In the genomic region with DNA sequence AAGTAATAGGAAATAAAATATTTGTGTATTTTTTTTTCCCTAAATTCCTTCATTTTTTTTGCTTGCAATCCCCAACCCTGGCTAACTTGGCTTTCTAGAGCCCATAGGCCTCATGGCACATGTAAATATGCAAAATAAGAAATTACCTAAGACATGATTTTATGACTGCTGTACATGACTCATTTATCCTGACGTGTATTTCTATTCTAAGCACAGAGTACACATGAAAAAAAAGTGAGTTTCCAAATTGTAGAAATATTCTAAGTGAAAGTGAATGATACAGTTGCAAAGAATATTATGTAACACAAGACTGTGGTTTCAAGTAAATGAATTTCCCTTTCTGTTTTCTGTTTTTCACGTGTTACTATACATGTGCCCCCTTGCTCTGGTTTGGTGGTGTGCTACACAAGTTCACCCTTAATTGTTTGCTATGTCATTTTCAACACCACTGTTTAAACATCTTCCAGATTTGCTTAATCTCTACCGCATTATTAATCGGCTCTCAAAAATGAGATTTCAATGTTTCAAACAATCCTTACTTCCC, we compare ENCODE assay signal across 17 cellular contexts.
DNase-seq lines count a peak whose midpoint lies in the region; ATAC-seq and TF ChIP-seq lines count a peak whose summit lies in the region.
"Had no signal": no experiment of that assay in that cellular context is flagged by ENCODE, and none has a peak within 500 bp of the region (broad histone marks: within the 10 kb centered on the region; RNA-seq: fewer than 3 reads in every experiment).

No MANE protein-coding gene starts in this region.

- ATAC-seq in GM18519 (IDR thresholded peaks at IDR 0.05; ENCODE audit: low FRiP score, unreplicated experiment): peak; percentile 38
- ATAC-seq in stimulated activated naive B cell treated with anti-CD40 and anti-IgM and Interleukin-4, amounts not matched to agents 10 μg/mL and 1 μg/mL and 100 μg/mL, for 72 hours (replicated peaks): no peak
- ATAC-seq: gastroesophageal sphincter; stimulated activated effector memory CD8-positive, alpha-beta T cell treated with anti-CD3 and anti-CD28 coated beads, Interleukin-12 subunit alpha, Interleukin-12 subunit beta, amount 100 ng/mL, for 72 hours; upper lobe of right lung; WTC11 had no signal

- no peak overlapping the region for H3K14ac ChIP-seq in neuronal stem cell (ENCODE audit: low read length)

- H2AK5ac ChIP-seq in neuronal stem cell (ENCODE audit: low read depth, low read length): no peak overlapping the region

- H4K8ac ChIP-seq in neuronal stem cell (ENCODE audit: low read depth, low read length): no peak overlapping the region

- WGBS in neuronal stem cell (ENCODE audit: extremely low coverage in 2 of 2, insufficient read length in 2 of 2, insufficient replicate concordance in 1 of 2), 2 donors: no CpG with 5 or more reads among the region's 4 CpGs

- H3K27ac ChIP-seq in neuronal stem cell (replicated peaks; ENCODE audit: low read length): no peak overlapping the region
- H3K27ac ChIP-seq: brain microvascular endothelial cell, gastroesophageal sphincter, upper lobe of right lung had no signal

- no peak overlapping the region for H3K4me2 ChIP-seq in neuronal stem cell (ENCODE audit: insufficient read depth, low read length, poor library complexity, severe bottlenecking)

- no peaks in the 10 kb centered on the region for H3K9me3 Mint-ChIP-seq in stimulated activated naive B cell treated with anti-CD40 and anti-IgM and Interleukin-4, amounts not matched to agents 10 μg/mL and 1 μg/mL and 100 μg/mL, for 72 hours
- H3K9me3 Mint-ChIP-seq: WTC11 had no signal

- in situ Hi-C loops in astrocyte of the spinal cord (cut with HindIII; ENCODE audit: low sequenced_read_pairs): no loop called here

- no peaks in the 10 kb centered on the region for H3K27me3 Mint-ChIP-seq in stimulated activated naive B cell treated with anti-CD40 and anti-IgM and Interleukin-4, amounts not matched to agents 10 μg/mL and 1 μg/mL and 100 μg/mL, for 72 hours

- H3K4ac ChIP-seq in neuronal stem cell (ENCODE audit: low read length): no peak overlapping the region

- H2BK5ac ChIP-seq in neuronal stem cell (ENCODE audit: low read length): no peak overlapping the region

- TF ChIP-seq CTCF in astrocyte of the spinal cord (IDR thresholded peaks at IDR 0.05; ENCODE audit: low read depth, low read length): no peak

- no peak overlapping the region for H3K9ac ChIP-seq in neuronal stem cell (ENCODE audit: low read depth, low read length, poor library complexity)

- no peak overlapping the region for H3K23ac ChIP-seq in neuronal stem cell (ENCODE audit: low read depth, low read length, poor library complexity)

- DNase-seq in NOMO-1 treated with DMSO at 0.1 percent for 48 hours (lab: John Stamatoyannopoulos, UW; ENCODE audit: unreplicated experiment) (peak; percentile 82), astrocyte of the spinal cord (ENCODE audit: low read depth, low spot score) (peak; percentile 25), kidney tubule cell (ENCODE audit: low spot score) (peak; percentile 32), neuronal stem cell (ENCODE audit: low spot score) (no peak), hepatic stellate cell (ENCODE audit: low spot score) (no peak), HUDEP-2 (lab: John Stamatoyannopoulos, UW; ENCODE audit: unreplicated experiment in 76 of 76) (no peak)
- DNase-seq in stimulated activated naive B cell treated with anti-CD40 and anti-IgM and Interleukin-4, amounts not matched to agents 10 μg/mL and 1 μg/mL and 100 μg/mL, for 72 hours: no peak
- DNase-seq: brain microvascular endothelial cell; effector CD4-positive, alpha-beta T cell; NCI-H1417 treated with DMSO at 0.1 percent for 48 hours; NK-92 treated with Interleukin-12 subunit alpha and Interleukin-12 subunit beta, amount 100 ng/mL, for 24 hours; nucleus accumbens; upper lobe of right lung had no signal

- H2BK120ac ChIP-seq in neuronal stem cell (ENCODE audit: low read depth, low read length): no peak overlapping the region

- H3K27ac Mint-ChIP-seq in stimulated activated naive B cell treated with anti-CD40 and anti-IgM and Interleukin-4, amounts not matched to agents 10 μg/mL and 1 μg/mL and 100 μg/mL, for 72 hours: no peak overlapping the region
- H3K27ac Mint-ChIP-seq: stimulated activated effector memory CD8-positive, alpha-beta T cell treated with anti-CD3 and anti-CD28 coated beads, Interleukin-12 subunit alpha, Interleukin-12 subunit beta, amount 100 ng/mL, for 72 hours; WTC11 had no signal

- H2AFZ ChIP-seq in neuronal stem cell (ENCODE audit: low read length): no peak overlapping the region

- H3K4me3 ChIP-seq in astrocyte of the spinal cord (ENCODE audit: low read depth, low read length) (no peak overlapping the region), neuronal stem cell (ENCODE audit: low read length in 2 of 2) (no peak overlapping the region)
- H3K4me3 ChIP-seq: gastroesophageal sphincter, upper lobe of right lung had no signal

- no peaks in the 10 kb centered on the region for H3K27me3 ChIP-seq in neuronal stem cell (ENCODE audit: control insufficient read depth in 3 of 3, insufficient read depth in 3 of 3, low read depth in 1 of 3, low read length in 3 of 3)
- H3K27me3 ChIP-seq: brain microvascular endothelial cell, gastroesophageal sphincter, upper lobe of right lung had no signal

- no peak overlapping the region for H3K4me3 Mint-ChIP-seq in stimulated activated naive B cell treated with anti-CD40 and anti-IgM and Interleukin-4, amounts not matched to agents 10 μg/mL and 1 μg/mL and 100 μg/mL, for 72 hours
- H3K4me3 Mint-ChIP-seq: stimulated activated effector memory CD8-positive, alpha-beta T cell treated with anti-CD3 and anti-CD28 coated beads, Interleukin-12 subunit alpha, Interleukin-12 subunit beta, amount 100 ng/mL, for 72 hours; WTC11 had no signal

- no peaks in the 10 kb centered on the region for H3K4me1 Mint-ChIP-seq in stimulated activated naive B cell treated with anti-CD40 and anti-IgM and Interleukin-4, amounts not matched to agents 10 μg/mL and 1 μg/mL and 100 μg/mL, for 72 hours
- H3K4me1 Mint-ChIP-seq: stimulated activated effector memory CD8-positive, alpha-beta T cell treated with anti-CD3 and anti-CD28 coated beads, Interleukin-12 subunit alpha, Interleukin-12 subunit beta, amount 100 ng/mL, for 72 hours; WTC11 had no signal

- no peak overlapping the region for H2BK12ac ChIP-seq in neuronal stem cell (ENCODE audit: low read length)

- no peaks in the 10 kb centered on the region for H3K79me1 ChIP-seq in neuronal stem cell (ENCODE audit: low read depth, low read length)

- no peaks in the 10 kb centered on the region for H3K4me1 ChIP-seq in neuronal stem cell (ENCODE audit: control insufficient read depth in 2 of 2, insufficient read depth in 1 of 2, low read depth in 1 of 2, low read length in 2 of 2)
- H3K4me1 ChIP-seq: gastroesophageal sphincter, upper lobe of right lung had no signal

- no peaks in the 10 kb centered on the region for H3K36me3 ChIP-seq in neuronal stem cell (replicated peaks in 1 of 2; ENCODE audit: control insufficient read depth in 2 of 2, insufficient read depth in 2 of 2, low read length in 2 of 2)
- H3K36me3 ChIP-seq: brain microvascular endothelial cell, gastroesophageal sphincter, upper lobe of right lung had no signal

- no peaks in the 10 kb centered on the region for H3K9me3 ChIP-seq in neuronal stem cell (replicated peaks in 1 of 2; ENCODE audit: control insufficient read depth in 2 of 2, insufficient read depth in 1 of 2, low read depth in 1 of 2, low read length in 2 of 2)
- H3K9me3 ChIP-seq: gastroesophageal sphincter, upper lobe of right lung had no signal

- H3K36me3 Mint-ChIP-seq in stimulated activated naive B cell treated with anti-CD40 and anti-IgM and Interleukin-4, amounts not matched to agents 10 μg/mL and 1 μg/mL and 100 μg/mL, for 72 hours: no peaks in the 10 kb centered on the region
- H3K36me3 Mint-ChIP-seq: stimulated activated effector memory CD8-positive, alpha-beta T cell treated with anti-CD3 and anti-CD28 coated beads, Interleukin-12 subunit alpha, Interleukin-12 subunit beta, amount 100 ng/mL, for 72 hours; WTC11 had no signal

- H2BK15ac ChIP-seq in neuronal stem cell (ENCODE audit: low read length): no peak overlapping the region

- no peak overlapping the region for H4K91ac ChIP-seq in neuronal stem cell (ENCODE audit: low read depth, low read length, poor library complexity)

- H3K18ac ChIP-seq in neuronal stem cell (ENCODE audit: low read length): no peak overlapping the region

Comparison
In these comparisons a context has a peak if more than half of its experiments do, and no peak if none do; other contexts are left out.
1. DNase-seq: peak in NOMO-1 treated with DMSO at 0.1 percent for 48 hours (single experiment), astrocyte of the spinal cord (single experiment) and kidney tubule cell (single experiment); none in neuronal stem cell (single experiment), hepatic stellate cell (single experiment), stimulated activated naive B cell treated with anti-CD40 and anti-IgM and Interleukin-4, amounts not matched to agents 10 μg/mL and 1 μg/mL and 100 μg/mL, for 72 hours (single experiment) and HUDEP-2 (0 of 76).